Comparison of ENCODE assay signal across 8 cellular contexts in the genomic region with DNA sequence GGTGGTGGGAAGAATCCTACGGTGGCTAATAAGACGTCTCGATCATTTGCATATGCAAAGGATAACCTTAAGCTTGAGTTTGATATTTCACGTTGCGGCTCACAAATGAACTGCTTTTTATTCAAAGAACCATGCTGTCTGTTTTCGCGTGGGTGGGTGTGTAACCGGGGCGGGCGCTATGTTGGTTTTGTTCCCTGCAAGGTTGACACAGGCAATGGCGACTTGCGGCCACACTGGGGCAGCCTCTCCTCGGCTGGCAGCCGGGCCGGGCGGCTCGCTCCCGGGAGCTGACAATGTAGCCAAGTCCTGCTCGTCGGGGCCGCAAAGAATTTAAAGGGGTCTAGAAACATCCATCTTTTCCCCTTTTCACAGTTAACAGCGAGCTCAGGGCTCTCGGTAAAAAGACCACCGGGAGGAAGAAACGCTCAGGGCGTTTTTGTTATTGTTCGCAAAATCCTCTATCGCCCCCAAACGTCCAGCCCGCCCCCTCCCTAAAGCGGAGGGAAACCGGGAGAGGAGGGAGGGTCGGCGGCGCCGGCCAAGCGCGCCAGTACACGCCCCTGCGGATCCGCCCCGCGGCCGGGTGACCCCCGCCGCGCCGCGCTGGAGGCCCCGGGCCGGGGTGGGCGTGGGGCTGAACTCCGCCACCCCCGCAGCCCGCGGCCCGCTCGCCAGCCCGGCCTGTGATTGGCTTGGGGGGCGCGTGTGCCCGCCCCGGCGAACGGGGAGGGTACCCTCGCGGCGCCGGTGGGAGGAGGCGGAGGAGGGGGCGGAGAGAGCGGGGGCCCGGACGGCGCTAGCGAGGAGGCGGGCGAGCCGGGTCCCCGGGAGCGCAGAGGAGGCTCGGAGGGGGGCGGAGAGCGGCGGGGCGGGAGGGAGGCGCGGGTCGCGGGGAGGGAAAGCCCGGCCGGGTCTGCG. TPM values are rescaled to one million over a fixed set of nuclear protein-coding genes. Genes with fewer than 3 reads are reported as not detected.
A peak's percentile ranks its signal among the peaks of the same experiment; 100 is the strongest.
DNase-seq lines count a peak whose midpoint lies in the region; ATAC-seq and TF ChIP-seq lines count a peak whose summit lies in the region.

A gene (plus strand): TSS at position 775 of the 918 bp plus-strand sequence. CDS start 435 bp downstream, outside the sequence.

- ATAC-seq in GM18907 (IDR thresholded peaks at IDR 0.05; ENCODE audit: unreplicated experiment), result peak; percentile 78
- ATAC-seq in HG03159 (IDR thresholded peaks at IDR 0.05; ENCODE audit: unreplicated experiment), result peak; percentile 75

- TF ChIP-seq CTCF in kidney epithelial cell (IDR thresholded peaks at IDR 0.05; ENCODE audit: insufficient read depth, low read length, poor library complexity, severe bottlenecking), result peak; percentile 96

- no peaks in the 10 kb centered on the region for H3K36me3 ChIP-seq in kidney epithelial cell (ENCODE audit: control insufficient read depth, insufficient read depth, low read length)

- DNase-seq in AG08396 (ENCODE audit: low spot score), result peak; percentile 89
- DNase-seq in NCI-H2227 (lab: John Stamatoyannopoulos, UW; ENCODE audit: unreplicated experiment), result peak; percentile 95
- DNase-seq in activated CD4-positive, CD25-positive, alpha-beta regulatory T cell treated with anti-CD3 and anti-CD28 coated beads, Interleukin-2, amount 50 U/mL, for 72 hours, result peak; percentile 70
- DNase-seq in cerebellar nuclear complex (lab: John Stamatoyannopoulos, UW), result peak; percentile 24 to 67
- no peak for DNase-seq in kidney epithelial cell (ENCODE audit: low read depth)
- peak; percentile 47 to 60 for DNase-seq in stimulated activated CD4-positive, alpha-beta T cell treated with anti-CD3 and anti-CD28 coated beads, Interleukin-15, amount 100 ng/mL, for 1 hour (ENCODE audit: low read depth in 1 of 2, low spot score in 1 of 2)

- H3K27me3 ChIP-seq in kidney epithelial cell (ENCODE audit: control insufficient read depth, insufficient read depth, low read length), result no peaks in the 10 kb centered on the region

- peak within 1 kb of the TSS; percentile 74 for H3K4me3 ChIP-seq in kidney epithelial cell (ENCODE audit: low read depth, low read length)

RNA-seq across cellular contexts. Expression of the gene that starts here (rescaled TPM):
- 88.3 and 94.1 TPM in 2 replicates for total RNA-seq in kidney epithelial cell
